In genomic region chr10:121919666-121920065, GRCh38 we compare ENCODE assay signal across 17 cellular contexts.
DNase-seq lines count a peak whose midpoint lies in the region; ATAC-seq lines count a peak whose summit lies in the region.
"Had no signal": no experiment of that assay in that cellular context is flagged by ENCODE, and none has a peak within 500 bp of the region (broad histone marks: within the 10 kb centered on the region; RNA-seq: fewer than 3 reads in every experiment).

No MANE protein-coding gene starts in this region.

- no peaks in the 10 kb centered on the region for H3K9me3 Mint-ChIP-seq in stimulated activated naive B cell treated with anti-CD40 and anti-IgM and Interleukin-4, amounts not matched to agents 10 μg/mL and 1 μg/mL and 100 μg/mL, for 72 hours
- H3K9me3 Mint-ChIP-seq: H9 had no signal

- H3K36me3 Mint-ChIP-seq in stimulated activated naive B cell treated with anti-CD40 and anti-IgM and Interleukin-4, amounts not matched to agents 10 μg/mL and 1 μg/mL and 100 μg/mL, for 72 hours, result peaks cover 22 to 35% of the 10 kb centered on the region in 2 donors

- ATAC-seq in GM19351 (IDR thresholded peaks at IDR 0.05; ENCODE audit: unreplicated experiment) (peak; percentile 92), GM21619 (IDR thresholded peaks at IDR 0.05; ENCODE audit: unreplicated experiment) (peak; percentile 71), HG03460 (IDR thresholded peaks at IDR 0.05; ENCODE audit: unreplicated experiment) (peak; percentile 64)
- ATAC-seq in stimulated activated naive B cell treated with anti-CD40 and anti-IgM and Interleukin-4, amounts not matched to agents 10 μg/mL and 1 μg/mL and 100 μg/mL, for 72 hours (replicated peaks), result no peak
- ATAC-seq: body of pancreas, left colon had no signal

- DNase-seq in activated gamma-delta T cell treated with Interleukin-2 at 50 U/mL for 16 hours, result no peak
- no peak for DNase-seq in NCI-H1105 (lab: John Stamatoyannopoulos, UW)
- DNase-seq in stimulated activated naive B cell treated with anti-CD40 and anti-IgM and Interleukin-4, amounts not matched to agents 10 μg/mL and 1 μg/mL and 100 μg/mL, for 72 hours, result no peak
- no peak for DNase-seq in NCI-H510A (lab: John Stamatoyannopoulos, UW)
- DNase-seq: activated CD8-positive, alpha-beta memory T cell treated with anti-CD3 and anti-CD28 coated beads for 24 hours; activated T-cell treated with anti-CD3 and anti-CD28 coated beads, Interleukin-2, amount 50 U/mL, for 1 hour; body of pancreas; CD4-positive, CD25-positive, alpha-beta regulatory T cell; H9; left colon; NCI-H187 treated with DMSO at 0.1 percent for 48 hours; NCI-H526 treated with DMSO at 0.1 percent for 48 hours; RPMI8226; stimulated activated CD8-positive, alpha-beta memory T cell treated with anti-CD3 and anti-CD28 coated beads, Interleukin-4, amount 100 ng/mL, for 48 hours had no signal

- H3K4me3 Mint-ChIP-seq in stimulated activated naive B cell treated with anti-CD40 and anti-IgM and Interleukin-4, amounts not matched to agents 10 μg/mL and 1 μg/mL and 100 μg/mL, for 72 hours, result no peak overlapping the region
- H3K4me3 Mint-ChIP-seq: CD4-positive, CD25-positive, alpha-beta regulatory T cell; H9 had no signal

- no peaks in the 10 kb centered on the region for H3K27me3 Mint-ChIP-seq in stimulated activated naive B cell treated with anti-CD40 and anti-IgM and Interleukin-4, amounts not matched to agents 10 μg/mL and 1 μg/mL and 100 μg/mL, for 72 hours
- H3K27me3 Mint-ChIP-seq: CD4-positive, CD25-positive, alpha-beta regulatory T cell had no signal

- peaks cover 4 to 10% of the 10 kb centered on the region in 2 donors for H3K4me1 Mint-ChIP-seq in stimulated activated naive B cell treated with anti-CD40 and anti-IgM and Interleukin-4, amounts not matched to agents 10 μg/mL and 1 μg/mL and 100 μg/mL, for 72 hours

- H3K27ac Mint-ChIP-seq in stimulated activated naive B cell treated with anti-CD40 and anti-IgM and Interleukin-4, amounts not matched to agents 10 μg/mL and 1 μg/mL and 100 μg/mL, for 72 hours, result no peak overlapping the region
- H3K27ac Mint-ChIP-seq: CD4-positive, CD25-positive, alpha-beta regulatory T cell; H9 had no signal

Comparison
In these comparisons a context has a peak if more than half of its experiments do, and no peak if none do; other contexts are left out.
1. ATAC-seq: peak in GM19351 (single experiment), GM21619 (single experiment) and HG03460 (single experiment); none in stimulated activated naive B cell treated with anti-CD40 and anti-IgM and Interleukin-4, amounts not matched to agents 10 μg/mL and 1 μg/mL and 100 μg/mL, for 72 hours (0 of 2).